ENCODE assay signal across 1 cellular context in the genomic region with DNA sequence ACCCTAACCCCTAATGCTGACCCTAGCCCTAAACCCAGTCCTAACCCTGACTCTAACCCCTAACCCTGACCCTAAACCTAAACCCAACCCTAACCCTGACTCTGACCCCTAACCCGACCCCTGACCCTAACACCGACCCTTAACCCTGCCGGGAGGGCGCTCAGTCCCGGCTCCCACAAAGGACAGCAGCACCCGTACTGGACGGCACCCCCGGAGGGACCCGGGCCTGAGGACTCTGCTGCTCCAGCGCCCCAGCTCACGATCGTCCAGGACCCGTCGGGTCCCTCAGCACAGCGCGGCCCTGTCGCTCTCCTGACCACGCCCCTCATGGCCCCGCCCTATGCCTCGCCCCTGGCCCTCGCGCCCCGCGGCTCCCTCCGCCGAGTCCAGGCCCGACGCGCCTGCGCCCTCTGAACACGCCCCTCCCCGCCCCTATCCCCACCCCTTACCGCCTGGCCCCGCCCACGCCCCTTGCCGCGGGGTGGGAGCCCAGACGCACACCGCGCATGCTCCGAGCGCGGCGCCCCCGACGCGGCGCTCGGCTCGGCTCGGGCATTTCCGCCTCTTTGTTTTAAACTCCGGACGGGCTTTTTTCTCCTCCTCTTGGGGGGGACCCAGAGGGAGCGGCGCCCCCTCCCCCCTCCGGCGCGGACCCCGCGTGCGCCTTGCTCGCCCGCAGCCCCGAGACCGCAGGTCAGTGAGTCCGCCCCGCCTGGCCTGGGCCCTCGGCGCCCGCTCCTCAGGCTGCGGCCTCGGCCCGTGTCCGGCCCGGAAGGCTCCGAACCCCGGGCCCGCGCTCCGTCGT.
TF ChIP-seq lines count a peak whose summit lies in the region.

A gene with protein sequence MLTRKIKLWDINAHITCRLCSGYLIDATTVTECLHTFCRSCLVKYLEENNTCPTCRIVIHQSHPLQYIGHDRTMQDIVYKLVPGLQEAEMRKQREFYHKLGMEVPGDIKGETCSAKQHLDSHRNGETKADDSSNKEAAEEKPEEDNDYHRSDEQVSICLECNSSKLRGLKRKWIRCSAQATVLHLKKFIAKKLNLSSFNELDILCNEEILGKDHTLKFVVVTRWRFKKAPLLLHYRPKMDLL (plus strand): TSS at position 555 of the 805 bp plus-strand sequence. CDS start 27,849 bp downstream, outside the sequence.

TF ChIP-seq in HepG2, 621 proteins besides CTCF, POLR2A, EP300 and RAD21 (continued from another document and continues in another):
- TF ChIP-seq, protein P1, sequence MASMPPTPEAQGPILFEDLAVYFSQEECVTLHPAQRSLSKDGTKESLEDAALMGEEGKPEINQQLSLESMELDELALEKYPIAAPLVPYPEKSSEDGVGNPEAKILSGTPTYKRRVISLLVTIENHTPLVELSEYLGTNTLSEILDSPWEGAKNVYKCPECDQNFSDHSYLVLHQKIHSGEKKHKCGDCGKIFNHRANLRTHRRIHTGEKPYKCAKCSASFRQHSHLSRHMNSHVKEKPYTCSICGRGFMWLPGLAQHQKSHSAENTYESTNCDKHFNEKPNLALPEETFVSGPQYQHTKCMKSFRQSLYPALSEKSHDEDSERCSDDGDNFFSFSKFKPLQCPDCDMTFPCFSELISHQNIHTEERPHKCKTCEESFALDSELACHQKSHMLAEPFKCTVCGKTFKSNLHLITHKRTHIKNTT (CRISPR knock-in tag; IDR thresholded peaks at IDR 0.05), result no peak
- no peak for TF ChIP-seq ARNT2 (CRISPR knock-in tag; IDR thresholded peaks at IDR 0.05; ENCODE audit: low read depth)
- TF ChIP-seq, protein P2, sequence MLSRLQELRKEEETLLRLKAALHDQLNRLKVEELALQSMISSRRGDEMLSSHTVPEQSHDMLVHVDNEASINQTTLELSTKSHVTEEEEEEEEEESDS (CRISPR knock-in tag; IDR thresholded peaks at IDR 0.05; ENCODE audit: borderline replicate concordance), result no peak
- no peak for TF ChIP-seq CBX1 (IDR thresholded peaks at IDR 0.05; ENCODE audit: low read depth)
- no peak for TF ChIP-seq NFE2L1 (CRISPR knock-in tag; IDR thresholded peaks at IDR 0.05; ENCODE audit: borderline replicate concordance)
- TF ChIP-seq, protein P3, sequence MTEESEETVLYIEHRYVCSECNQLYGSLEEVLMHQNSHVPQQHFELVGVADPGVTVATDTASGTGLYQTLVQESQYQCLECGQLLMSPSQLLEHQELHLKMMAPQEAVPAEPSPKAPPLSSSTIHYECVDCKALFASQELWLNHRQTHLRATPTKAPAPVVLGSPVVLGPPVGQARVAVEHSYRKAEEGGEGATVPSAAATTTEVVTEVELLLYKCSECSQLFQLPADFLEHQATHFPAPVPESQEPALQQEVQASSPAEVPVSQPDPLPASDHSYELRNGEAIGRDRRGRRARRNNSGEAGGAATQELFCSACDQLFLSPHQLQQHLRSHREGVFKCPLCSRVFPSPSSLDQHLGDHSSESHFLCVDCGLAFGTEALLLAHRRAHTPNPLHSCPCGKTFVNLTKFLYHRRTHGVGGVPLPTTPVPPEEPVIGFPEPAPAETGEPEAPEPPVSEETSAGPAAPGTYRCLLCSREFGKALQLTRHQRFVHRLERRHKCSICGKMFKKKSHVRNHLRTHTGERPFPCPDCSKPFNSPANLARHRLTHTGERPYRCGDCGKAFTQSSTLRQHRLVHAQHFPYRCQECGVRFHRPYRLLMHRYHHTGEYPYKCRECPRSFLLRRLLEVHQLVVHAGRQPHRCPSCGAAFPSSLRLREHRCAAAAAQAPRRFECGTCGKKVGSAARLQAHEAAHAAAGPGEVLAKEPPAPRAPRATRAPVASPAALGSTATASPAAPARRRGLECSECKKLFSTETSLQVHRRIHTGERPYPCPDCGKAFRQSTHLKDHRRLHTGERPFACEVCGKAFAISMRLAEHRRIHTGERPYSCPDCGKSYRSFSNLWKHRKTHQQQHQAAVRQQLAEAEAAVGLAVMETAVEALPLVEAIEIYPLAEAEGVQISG (CRISPR knock-in tag; IDR thresholded peaks at IDR 0.05), result peak; percentile 63; the same call in 1 of the 2 replicates
- TF ChIP-seq, protein P4, sequence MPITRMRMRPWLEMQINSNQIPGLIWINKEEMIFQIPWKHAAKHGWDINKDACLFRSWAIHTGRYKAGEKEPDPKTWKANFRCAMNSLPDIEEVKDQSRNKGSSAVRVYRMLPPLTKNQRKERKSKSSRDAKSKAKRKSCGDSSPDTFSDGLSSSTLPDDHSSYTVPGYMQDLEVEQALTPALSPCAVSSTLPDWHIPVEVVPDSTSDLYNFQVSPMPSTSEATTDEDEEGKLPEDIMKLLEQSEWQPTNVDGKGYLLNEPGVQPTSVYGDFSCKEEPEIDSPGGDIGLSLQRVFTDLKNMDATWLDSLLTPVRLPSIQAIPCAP (CRISPR knock-in tag; IDR thresholded peaks at IDR 0.05; ENCODE audit: low read depth), result no peak
- TF ChIP-seq ZNF558 (CRISPR knock-in tag; IDR thresholded peaks at IDR 0.05; ENCODE audit: borderline replicate concordance), result peak; percentile 47; the same call in 1 of the 2 replicates
- TF ChIP-seq, protein P5, sequence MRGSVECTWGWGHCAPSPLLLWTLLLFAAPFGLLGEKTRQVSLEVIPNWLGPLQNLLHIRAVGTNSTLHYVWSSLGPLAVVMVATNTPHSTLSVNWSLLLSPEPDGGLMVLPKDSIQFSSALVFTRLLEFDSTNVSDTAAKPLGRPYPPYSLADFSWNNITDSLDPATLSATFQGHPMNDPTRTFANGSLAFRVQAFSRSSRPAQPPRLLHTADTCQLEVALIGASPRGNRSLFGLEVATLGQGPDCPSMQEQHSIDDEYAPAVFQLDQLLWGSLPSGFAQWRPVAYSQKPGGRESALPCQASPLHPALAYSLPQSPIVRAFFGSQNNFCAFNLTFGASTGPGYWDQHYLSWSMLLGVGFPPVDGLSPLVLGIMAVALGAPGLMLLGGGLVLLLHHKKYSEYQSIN (CRISPR knock-in tag; IDR thresholded peaks at IDR 0.05; ENCODE audit: borderline replicate concordance), result no peak
- TF ChIP-seq, protein P6, sequence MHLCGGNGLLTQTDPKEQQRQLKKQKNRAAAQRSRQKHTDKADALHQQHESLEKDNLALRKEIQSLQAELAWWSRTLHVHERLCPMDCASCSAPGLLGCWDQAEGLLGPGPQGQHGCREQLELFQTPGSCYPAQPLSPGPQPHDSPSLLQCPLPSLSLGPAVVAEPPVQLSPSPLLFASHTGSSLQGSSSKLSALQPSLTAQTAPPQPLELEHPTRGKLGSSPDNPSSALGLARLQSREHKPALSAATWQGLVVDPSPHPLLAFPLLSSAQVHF (CRISPR knock-in tag; IDR thresholded peaks at IDR 0.05), result no peak
- peak; percentile 46; the same call in 1 of the 2 replicates for TF ChIP-seq SALL1 (CRISPR knock-in tag; IDR thresholded peaks at IDR 0.05)
- no peak for TF ChIP-seq NBN (conservative IDR thresholded peaks at IDR 0.05)
- no peak for TF ChIP-seq KDM6A (CRISPR knock-in tag; IDR thresholded peaks at IDR 0.05; ENCODE audit: low read depth)
- no peak for TF ChIP-seq EHMT2 (IDR thresholded peaks at IDR 0.05; ENCODE audit: borderline replicate concordance, low read depth, low read length)
- TF ChIP-seq CHD4 (IDR thresholded peaks at IDR 0.05; ENCODE audit: borderline replicate concordance, low read length), result no peak
- TF ChIP-seq KLF12 (CRISPR knock-in tag; IDR thresholded peaks at IDR 0.05; ENCODE audit: borderline replicate concordance), result no peak
- TF ChIP-seq RARG (CRISPR knock-in tag; IDR thresholded peaks at IDR 0.05; ENCODE audit: low read depth), result no peak
- no peak for TF ChIP-seq ZNF124 (CRISPR knock-in tag; IDR thresholded peaks at IDR 0.05)
- no peak for TF ChIP-seq KLF16 (CRISPR knock-in tag; IDR thresholded peaks at IDR 0.05)
- no peak for TF ChIP-seq LCORL (IDR thresholded peaks at IDR 0.05)
- 0 out of 2 replicates have a peak, but pooled peaks have one; percentile 28 for TF ChIP-seq LCORL (CRISPR knock-in tag; IDR thresholded peaks at IDR 0.05)
- TF ChIP-seq PLRG1 (conservative IDR thresholded peaks at IDR 0.05), result no peak
- peak; percentile 95 for TF ChIP-seq ZFX (CRISPR knock-in tag; IDR thresholded peaks at IDR 0.05; ENCODE audit: low read depth)
- no peak for TF ChIP-seq ZFYVE20 (CRISPR knock-in tag; IDR thresholded peaks at IDR 0.05; ENCODE audit: borderline replicate concordance, low read depth)
- TF ChIP-seq, protein P7, sequence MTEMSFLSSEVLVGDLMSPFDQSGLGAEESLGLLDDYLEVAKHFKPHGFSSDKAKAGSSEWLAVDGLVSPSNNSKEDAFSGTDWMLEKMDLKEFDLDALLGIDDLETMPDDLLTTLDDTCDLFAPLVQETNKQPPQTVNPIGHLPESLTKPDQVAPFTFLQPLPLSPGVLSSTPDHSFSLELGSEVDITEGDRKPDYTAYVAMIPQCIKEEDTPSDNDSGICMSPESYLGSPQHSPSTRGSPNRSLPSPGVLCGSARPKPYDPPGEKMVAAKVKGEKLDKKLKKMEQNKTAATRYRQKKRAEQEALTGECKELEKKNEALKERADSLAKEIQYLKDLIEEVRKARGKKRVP (CRISPR knock-in tag; IDR thresholded peaks at IDR 0.05), result no peak
- TF ChIP-seq ASH2L (IDR thresholded peaks at IDR 0.05; ENCODE audit: insufficient read length, low read depth, low read length), result peak; percentile 59
- TF ChIP-seq NR3C1 (CRISPR knock-in tag; IDR thresholded peaks at IDR 0.05), result no peak
- TF ChIP-seq ZNF180 (CRISPR knock-in tag; IDR thresholded peaks at IDR 0.05; ENCODE audit: borderline replicate concordance, low read depth), result no peak
- TF ChIP-seq, protein P8, sequence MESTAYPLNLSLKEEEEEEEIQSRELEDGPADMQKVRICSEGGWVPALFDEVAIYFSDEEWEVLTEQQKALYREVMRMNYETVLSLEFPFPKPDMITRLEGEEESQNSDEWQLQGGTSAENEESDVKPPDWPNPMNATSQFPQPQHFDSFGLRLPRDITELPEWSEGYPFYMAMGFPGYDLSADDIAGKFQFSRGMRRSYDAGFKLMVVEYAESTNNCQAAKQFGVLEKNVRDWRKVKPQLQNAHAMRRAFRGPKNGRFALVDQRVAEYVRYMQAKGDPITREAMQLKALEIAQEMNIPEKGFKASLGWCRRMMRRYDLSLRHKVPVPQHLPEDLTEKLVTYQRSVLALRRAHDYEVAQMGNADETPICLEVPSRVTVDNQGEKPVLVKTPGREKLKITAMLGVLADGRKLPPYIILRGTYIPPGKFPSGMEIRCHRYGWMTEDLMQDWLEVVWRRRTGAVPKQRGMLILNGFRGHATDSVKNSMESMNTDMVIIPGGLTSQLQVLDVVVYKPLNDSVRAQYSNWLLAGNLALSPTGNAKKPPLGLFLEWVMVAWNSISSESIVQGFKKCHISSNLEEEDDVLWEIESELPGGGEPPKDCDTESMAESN (CRISPR knock-in tag; conservative IDR thresholded peaks at IDR 0.05), result peak; percentile 54; the same call in 1 of the 2 replicates
- no peak for TF ChIP-seq ATF7 (IDR thresholded peaks at IDR 0.05)
- TF ChIP-seq ATF7 (CRISPR knock-in tag; IDR thresholded peaks at IDR 0.05), result no peak
- TF ChIP-seq BCL6 (CRISPR knock-in tag; IDR thresholded peaks at IDR 0.05), result no peak
- no peak for TF ChIP-seq STAG1 (CRISPR knock-in tag; IDR thresholded peaks at IDR 0.05)
- TF ChIP-seq ZSCAN30 (CRISPR knock-in tag; IDR thresholded peaks at IDR 0.05), result no peak
- TF ChIP-seq, protein P9, sequence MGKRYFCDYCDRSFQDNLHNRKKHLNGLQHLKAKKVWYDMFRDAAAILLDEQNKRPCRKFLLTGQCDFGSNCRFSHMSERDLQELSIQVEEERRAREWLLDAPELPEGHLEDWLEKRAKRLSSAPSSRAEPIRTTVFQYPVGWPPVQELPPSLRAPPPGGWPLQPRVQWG (CRISPR knock-in tag; IDR thresholded peaks at IDR 0.05; ENCODE audit: borderline replicate concordance, low read depth), result no peak
- TF ChIP-seq MTF1 (CRISPR knock-in tag; IDR thresholded peaks at IDR 0.05), result no peak
- no peak for TF ChIP-seq ZNF256 (CRISPR knock-in tag; conservative IDR thresholded peaks at IDR 0.05)
- TF ChIP-seq TBX2 (CRISPR knock-in tag; IDR thresholded peaks at IDR 0.05; ENCODE audit: borderline replicate concordance), result no peak; the same call in 1 of the 2 replicates
- no peak for TF ChIP-seq ZNF33B (CRISPR knock-in tag; IDR thresholded peaks at IDR 0.05)
- no peak for TF ChIP-seq ZNF382 (CRISPR knock-in tag; IDR thresholded peaks at IDR 0.05; ENCODE audit: borderline replicate concordance)
- TF ChIP-seq, protein P10, sequence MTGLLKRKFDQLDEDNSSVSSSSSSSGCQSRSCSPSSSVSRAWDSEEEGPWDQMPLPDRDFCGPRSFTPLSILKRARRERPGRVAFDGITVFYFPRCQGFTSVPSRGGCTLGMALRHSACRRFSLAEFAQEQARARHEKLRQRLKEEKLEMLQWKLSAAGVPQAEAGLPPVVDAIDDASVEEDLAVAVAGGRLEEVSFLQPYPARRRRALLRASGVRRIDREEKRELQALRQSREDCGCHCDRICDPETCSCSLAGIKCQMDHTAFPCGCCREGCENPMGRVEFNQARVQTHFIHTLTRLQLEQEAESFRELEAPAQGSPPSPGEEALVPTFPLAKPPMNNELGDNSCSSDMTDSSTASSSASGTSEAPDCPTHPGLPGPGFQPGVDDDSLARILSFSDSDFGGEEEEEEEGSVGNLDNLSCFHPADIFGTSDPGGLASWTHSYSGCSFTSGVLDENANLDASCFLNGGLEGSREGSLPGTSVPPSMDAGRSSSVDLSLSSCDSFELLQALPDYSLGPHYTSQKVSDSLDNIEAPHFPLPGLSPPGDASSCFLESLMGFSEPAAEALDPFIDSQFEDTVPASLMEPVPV (CRISPR knock-in tag; IDR thresholded peaks at IDR 0.05), result no peak; the same call in 1 of the 2 replicates
- TF ChIP-seq SP140L (CRISPR knock-in tag; IDR thresholded peaks at IDR 0.05; ENCODE audit: borderline replicate concordance), result no peak
- TF ChIP-seq NR1H2 (CRISPR knock-in tag; IDR thresholded peaks at IDR 0.05; ENCODE audit: borderline replicate concordance, low read depth), result no peak
- TF ChIP-seq, protein P11, sequence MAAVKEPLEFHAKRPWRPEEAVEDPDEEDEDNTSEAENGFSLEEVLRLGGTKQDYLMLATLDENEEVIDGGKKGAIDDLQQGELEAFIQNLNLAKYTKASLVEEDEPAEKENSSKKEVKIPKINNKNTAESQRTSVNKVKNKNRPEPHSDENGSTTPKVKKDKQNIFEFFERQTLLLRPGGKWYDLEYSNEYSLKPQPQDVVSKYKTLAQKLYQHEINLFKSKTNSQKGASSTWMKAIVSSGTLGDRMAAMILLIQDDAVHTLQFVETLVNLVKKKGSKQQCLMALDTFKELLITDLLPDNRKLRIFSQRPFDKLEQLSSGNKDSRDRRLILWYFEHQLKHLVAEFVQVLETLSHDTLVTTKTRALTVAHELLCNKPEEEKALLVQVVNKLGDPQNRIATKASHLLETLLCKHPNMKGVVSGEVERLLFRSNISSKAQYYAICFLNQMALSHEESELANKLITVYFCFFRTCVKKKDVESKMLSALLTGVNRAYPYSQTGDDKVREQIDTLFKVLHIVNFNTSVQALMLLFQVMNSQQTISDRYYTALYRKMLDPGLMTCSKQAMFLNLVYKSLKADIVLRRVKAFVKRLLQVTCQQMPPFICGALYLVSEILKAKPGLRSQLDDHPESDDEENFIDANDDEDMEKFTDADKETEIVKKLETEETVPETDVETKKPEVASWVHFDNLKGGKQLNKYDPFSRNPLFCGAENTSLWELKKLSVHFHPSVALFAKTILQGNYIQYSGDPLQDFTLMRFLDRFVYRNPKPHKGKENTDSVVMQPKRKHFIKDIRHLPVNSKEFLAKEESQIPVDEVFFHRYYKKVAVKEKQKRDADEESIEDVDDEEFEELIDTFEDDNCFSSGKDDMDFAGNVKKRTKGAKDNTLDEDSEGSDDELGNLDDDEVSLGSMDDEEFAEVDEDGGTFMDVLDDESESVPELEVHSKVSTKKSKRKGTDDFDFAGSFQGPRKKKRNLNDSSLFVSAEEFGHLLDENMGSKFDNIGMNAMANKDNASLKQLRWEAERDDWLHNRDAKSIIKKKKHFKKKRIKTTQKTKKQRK (IDR thresholded peaks at IDR 0.05; ENCODE audit: low read length), result no peak
- TF ChIP-seq ZNF615 (CRISPR knock-in tag; IDR thresholded peaks at IDR 0.05; ENCODE audit: borderline replicate concordance), result no peak
- TF ChIP-seq ZNF781 (CRISPR knock-in tag; IDR thresholded peaks at IDR 0.05; ENCODE audit: borderline replicate concordance, not compliant biosample characterization), result no peak
- TF ChIP-seq NFIB (CRISPR knock-in tag; IDR thresholded peaks at IDR 0.05; ENCODE audit: borderline replicate concordance), result no peak
